In the genomic region with DNA sequence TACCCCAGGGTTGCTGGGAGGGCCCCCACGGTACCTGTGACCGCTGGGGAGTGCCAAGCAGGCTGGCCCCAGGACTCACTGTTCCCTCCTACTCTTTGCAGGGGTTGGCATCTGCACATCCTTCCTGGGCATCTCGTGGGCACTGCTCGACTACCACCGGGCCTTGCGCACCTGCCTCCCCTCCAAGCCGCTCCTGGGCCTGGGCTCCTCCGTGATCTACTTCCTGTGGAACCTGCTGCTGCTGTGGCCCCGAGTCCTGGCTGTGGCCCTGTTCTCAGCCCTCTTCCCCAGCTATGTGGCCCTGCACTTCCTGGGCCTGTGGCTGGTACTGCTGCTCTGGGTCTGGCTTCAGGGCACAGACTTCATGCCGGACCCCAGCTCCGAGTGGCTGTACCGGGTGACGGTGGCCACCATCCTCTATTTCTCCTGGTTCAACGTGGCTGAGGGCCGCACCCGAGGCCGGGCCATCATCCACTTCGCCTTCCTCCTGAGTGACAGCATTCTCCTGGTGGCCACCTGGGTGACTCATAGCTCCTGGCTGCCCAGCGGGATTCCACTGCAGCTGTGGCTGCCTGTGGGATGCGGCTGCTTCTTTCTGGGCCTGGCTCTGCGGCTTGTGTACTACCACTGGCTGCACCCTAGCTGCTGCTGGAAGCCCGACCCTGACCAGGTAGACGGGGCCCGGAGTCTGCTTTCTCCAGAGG, we compare ENCODE assay signal across 18 cellular contexts. TPM values are rescaled to one million over a fixed set of nuclear protein-coding genes. Genes with fewer than 3 reads are reported as not detected.
DNase-seq lines count a peak whose midpoint lies in the region; ATAC-seq and TF ChIP-seq lines count a peak whose summit lies in the region.
"Had no signal": no experiment of that assay in that cellular context is flagged by ENCODE, and none has a peak within 500 bp of the region (broad histone marks: within the 10 kb centered on the region; RNA-seq: fewer than 3 reads in every experiment).

No MANE protein-coding gene starts in this region.

- H3K36me3 ChIP-seq in Panc1 (ENCODE audit: control insufficient read depth, insufficient read depth, low read length), result no peaks in the 10 kb centered on the region; the same call in 1 of the 2 replicates

- in situ Hi-C loops in Panc1 (cut with HindIII; ENCODE audit: low pct_unique_long_range_greater_than_20kb, low sequenced_read_pairs), result no loop called here

- H3K4me3 ChIP-seq in Panc1 (ENCODE audit: low read depth in 2 of 2, low read length in 2 of 2), result no peak overlapping the region
- H3K4me3 ChIP-seq: adrenal gland, right lobe of liver, SJSA1, transverse colon had no signal

- peaks cover under 1% of the 10 kb centered on the region; the same call in 1 of the 2 replicates for H3K4me1 ChIP-seq in Panc1 (ENCODE audit: control insufficient read depth, insufficient read depth, low read length)
- H3K4me1 ChIP-seq: right lobe of liver had no signal

- no peak overlapping the region for H3K4me3 Mint-ChIP-seq in activated naive CD4-positive, alpha-beta T cell treated with anti-CD3 and anti-CD28 coated beads for 36 hours
- H3K4me3 Mint-ChIP-seq: activated CD4-positive, alpha-beta T cell treated with anti-CD3 and anti-CD28 coated beads, Interleukin-2, amount 10 ng/mL, durations not matched to agents 7 days and 5 days had no signal

- no peaks in the 10 kb centered on the region for H3K27me3 Mint-ChIP-seq in activated naive CD4-positive, alpha-beta T cell treated with anti-CD3 and anti-CD28 coated beads for 36 hours (ENCODE audit: low read depth)
- H3K27me3 Mint-ChIP-seq: activated CD4-positive, alpha-beta T cell treated with anti-CD3 and anti-CD28 coated beads, Interleukin-2, amount 10 ng/mL, durations not matched to agents 7 days and 5 days had no signal

- TF ChIP-seq CTCF in Panc1 (IDR thresholded peaks at IDR 0.05), result no peak

- ATAC-seq in Panc1 (peak; percentile 52), HG03097 (IDR thresholded peaks at IDR 0.05; ENCODE audit: low FRiP score, unreplicated experiment) (no peak), HG03342 (IDR thresholded peaks at IDR 0.05; ENCODE audit: unreplicated experiment) (no peak)

- no peaks in the 10 kb centered on the region for H3K9me3 ChIP-seq in Panc1 (ENCODE audit: control insufficient read depth, insufficient read depth, low read depth, low read length)
- H3K9me3 ChIP-seq: adrenal gland, neutrophil, right lobe of liver, SJSA1, transverse colon had no signal

- CTCF ChIA-PET in activated naive CD4-positive, alpha-beta T cell treated with anti-CD3 and anti-CD28 coated beads for 36 hours (lab: Charles Lee), result interaction anchor here (1.8 kb wide), 1 partner anchor 27 kb away, joined by 5 read pairs; no protein-coding TSS in a partner anchor
- CTCF ChIA-PET in Panc1 (lab: Charles Lee), result no interaction called here

- no TSS peak for BruUV-seq in Panc1 (replicated peaks; lab: Mats Ljungman, UMichigan)

- H3K27ac Mint-ChIP-seq in activated naive CD4-positive, alpha-beta T cell treated with anti-CD3 and anti-CD28 coated beads for 36 hours, result peak overlapping the region; percentile 44
- H3K27ac Mint-ChIP-seq: activated CD4-positive, alpha-beta T cell treated with anti-CD3 and anti-CD28 coated beads, Interleukin-2, amount 10 ng/mL, durations not matched to agents 7 days and 5 days had no signal

- intact Hi-C loops in activated naive CD4-positive, alpha-beta T cell treated with anti-CD3 and anti-CD28 coated beads for 36 hours (cut with micrococcal nuclease), result no loop called here
- intact Hi-C loops in Panc1 (cut with micrococcal nuclease; ENCODE audit: unreplicated experiment), result no loop called here

- no peaks in the 10 kb centered on the region for H3K27me3 ChIP-seq in Panc1 (ENCODE audit: control insufficient read depth, insufficient read depth, low read length)
- H3K27me3 ChIP-seq: adrenal gland, neutrophil, right lobe of liver, SJSA1, transverse colon had no signal

- H3K27ac ChIP-seq in Panc1 (ENCODE audit: low read length), result no peak overlapping the region
- peak overlapping the region; percentile 35 for H3K27ac ChIP-seq in substantia nigra (ENCODE audit: low read depth, low read length, poor library complexity, severe bottlenecking)
- H3K27ac ChIP-seq: adrenal gland, neutrophil, right lobe of liver, SJSA1, transverse colon had no signal

- H3K9me3 Mint-ChIP-seq in activated naive CD4-positive, alpha-beta T cell treated with anti-CD3 and anti-CD28 coated beads for 36 hours, result no peaks in the 10 kb centered on the region
- H3K9me3 Mint-ChIP-seq: activated CD4-positive, alpha-beta T cell treated with anti-CD3 and anti-CD28 coated beads, Interleukin-2, amount 10 ng/mL, durations not matched to agents 7 days and 5 days had no signal

- peaks cover 16% of the 10 kb centered on the region for H3K4me1 Mint-ChIP-seq in activated naive CD4-positive, alpha-beta T cell treated with anti-CD3 and anti-CD28 coated beads for 36 hours (ENCODE audit: low read depth)

- no peak for DNase-seq in activated naive CD4-positive, alpha-beta T cell treated with anti-CD3 and anti-CD28 coated beads for 36 hours
- DNase-seq in activated naive CD4-positive, alpha-beta T cell treated with anti-CD3 and anti-CD28 coated beads, Interleukin-2, amount 50 U/mL, for 16 hours, result no peak
- DNase-seq in Panc1 (ENCODE audit: low read depth, low spot score) (no peak), iPS-NIHi7 (ENCODE audit: extremely low spot score) (peak; percentile 24), substantia nigra (lab: John Stamatoyannopoulos, UW) (no peak), D341Med (ENCODE audit: low spot score) (no peak)
- DNase-seq: ACHN; activated CD4-positive, alpha-beta T cell treated with anti-CD3 and anti-CD28 coated beads, Interleukin-2, amount 10 ng/mL, durations not matched to agents 7 days and 5 days; cerebellar nuclear complex; NCI-H1694 treated with DMSO at 0.1 percent for 48 hours; stimulated activated CD4-positive, alpha-beta T cell treated with anti-CD3 and anti-CD28 coated beads, Interleukin-2, amount 100 ng/mL, for 48 hours; transverse colon had no signal

- POLR2A ChIA-PET in Panc1 (lab: Charles Lee), result interaction anchor here (0.6 kb wide), 1 partner anchor 63 kb away, joined by 7 read pairs; no protein-coding TSS in a partner anchor

- H3K36me3 Mint-ChIP-seq in activated naive CD4-positive, alpha-beta T cell treated with anti-CD3 and anti-CD28 coated beads for 36 hours (ENCODE audit: low read depth), result no peaks in the 10 kb centered on the region

RNA-seq across cellular contexts. Expression of a gene that starts 6.8 kb away (rescaled TPM):
- 1 to 10 TPM; 3.2 to 4.8 TPM for total RNA-seq in activated naive CD4-positive, alpha-beta T cell treated with anti-CD3 and anti-CD28 coated beads for 36 hours
- 10.6 TPM for total RNA-seq in Panc1 (2021; ENCODE audit: unreplicated experiment)
- 17.7 TPM for polyA plus RNA-seq in Panc1 (2012; ENCODE audit: insufficient read length)

RNA-seq across cellular contexts. Expression of a gene that starts 31.8 kb away (rescaled TPM):
- total RNA-seq in activated naive CD4-positive, alpha-beta T cell treated with anti-CD3 and anti-CD28 coated beads for 36 hours, result under 1 TPM; 0.52 to 0.72 TPM
- total RNA-seq in Panc1 (2021; ENCODE audit: unreplicated experiment), result 1.5 TPM
- polyA plus RNA-seq in Panc1 (2012; ENCODE audit: insufficient read length), result 1.6 TPM
- total RNA-seq: adrenal gland had no signal

RNA-seq across cellular contexts. Expression of a gene that starts 52.2 kb away (rescaled TPM):
- 10 to 100 TPM; 62.9 to 76.7 TPM for total RNA-seq in activated naive CD4-positive, alpha-beta T cell treated with anti-CD3 and anti-CD28 coated beads for 36 hours
- total RNA-seq in Panc1 (2021; ENCODE audit: unreplicated experiment), result 49.4 TPM
- 59.2 TPM for polyA plus RNA-seq in Panc1 (2012; ENCODE audit: insufficient read length)
